Comparison of ENCODE assay signal across 1 cellular context in the genomic region with DNA sequence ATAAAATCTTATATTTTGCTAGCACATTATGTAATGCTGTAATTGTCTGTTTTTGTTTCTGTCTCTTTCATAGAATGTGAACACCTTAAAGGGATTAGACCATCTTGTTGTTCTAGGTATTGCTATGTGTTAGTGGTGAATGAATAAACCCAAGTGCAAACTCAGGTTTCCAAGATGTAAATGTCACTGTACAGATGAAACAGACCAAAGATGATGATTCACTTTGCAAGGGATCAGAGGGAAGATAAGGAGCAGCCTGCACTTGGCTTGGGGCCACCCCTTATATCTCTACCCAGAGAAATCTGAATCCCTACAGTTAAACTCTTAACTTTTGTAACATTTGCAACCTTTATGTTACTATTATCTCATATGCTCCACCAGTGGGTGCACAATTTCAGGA.
TF ChIP-seq lines count a peak whose summit lies in the region.

No MANE protein-coding gene starts in this region.

TF ChIP-seq in K562, 482 proteins besides CTCF, POLR2A, EP300 and RAD21 (continued from another document and continues in another):
- TF ChIP-seq, protein P1, sequence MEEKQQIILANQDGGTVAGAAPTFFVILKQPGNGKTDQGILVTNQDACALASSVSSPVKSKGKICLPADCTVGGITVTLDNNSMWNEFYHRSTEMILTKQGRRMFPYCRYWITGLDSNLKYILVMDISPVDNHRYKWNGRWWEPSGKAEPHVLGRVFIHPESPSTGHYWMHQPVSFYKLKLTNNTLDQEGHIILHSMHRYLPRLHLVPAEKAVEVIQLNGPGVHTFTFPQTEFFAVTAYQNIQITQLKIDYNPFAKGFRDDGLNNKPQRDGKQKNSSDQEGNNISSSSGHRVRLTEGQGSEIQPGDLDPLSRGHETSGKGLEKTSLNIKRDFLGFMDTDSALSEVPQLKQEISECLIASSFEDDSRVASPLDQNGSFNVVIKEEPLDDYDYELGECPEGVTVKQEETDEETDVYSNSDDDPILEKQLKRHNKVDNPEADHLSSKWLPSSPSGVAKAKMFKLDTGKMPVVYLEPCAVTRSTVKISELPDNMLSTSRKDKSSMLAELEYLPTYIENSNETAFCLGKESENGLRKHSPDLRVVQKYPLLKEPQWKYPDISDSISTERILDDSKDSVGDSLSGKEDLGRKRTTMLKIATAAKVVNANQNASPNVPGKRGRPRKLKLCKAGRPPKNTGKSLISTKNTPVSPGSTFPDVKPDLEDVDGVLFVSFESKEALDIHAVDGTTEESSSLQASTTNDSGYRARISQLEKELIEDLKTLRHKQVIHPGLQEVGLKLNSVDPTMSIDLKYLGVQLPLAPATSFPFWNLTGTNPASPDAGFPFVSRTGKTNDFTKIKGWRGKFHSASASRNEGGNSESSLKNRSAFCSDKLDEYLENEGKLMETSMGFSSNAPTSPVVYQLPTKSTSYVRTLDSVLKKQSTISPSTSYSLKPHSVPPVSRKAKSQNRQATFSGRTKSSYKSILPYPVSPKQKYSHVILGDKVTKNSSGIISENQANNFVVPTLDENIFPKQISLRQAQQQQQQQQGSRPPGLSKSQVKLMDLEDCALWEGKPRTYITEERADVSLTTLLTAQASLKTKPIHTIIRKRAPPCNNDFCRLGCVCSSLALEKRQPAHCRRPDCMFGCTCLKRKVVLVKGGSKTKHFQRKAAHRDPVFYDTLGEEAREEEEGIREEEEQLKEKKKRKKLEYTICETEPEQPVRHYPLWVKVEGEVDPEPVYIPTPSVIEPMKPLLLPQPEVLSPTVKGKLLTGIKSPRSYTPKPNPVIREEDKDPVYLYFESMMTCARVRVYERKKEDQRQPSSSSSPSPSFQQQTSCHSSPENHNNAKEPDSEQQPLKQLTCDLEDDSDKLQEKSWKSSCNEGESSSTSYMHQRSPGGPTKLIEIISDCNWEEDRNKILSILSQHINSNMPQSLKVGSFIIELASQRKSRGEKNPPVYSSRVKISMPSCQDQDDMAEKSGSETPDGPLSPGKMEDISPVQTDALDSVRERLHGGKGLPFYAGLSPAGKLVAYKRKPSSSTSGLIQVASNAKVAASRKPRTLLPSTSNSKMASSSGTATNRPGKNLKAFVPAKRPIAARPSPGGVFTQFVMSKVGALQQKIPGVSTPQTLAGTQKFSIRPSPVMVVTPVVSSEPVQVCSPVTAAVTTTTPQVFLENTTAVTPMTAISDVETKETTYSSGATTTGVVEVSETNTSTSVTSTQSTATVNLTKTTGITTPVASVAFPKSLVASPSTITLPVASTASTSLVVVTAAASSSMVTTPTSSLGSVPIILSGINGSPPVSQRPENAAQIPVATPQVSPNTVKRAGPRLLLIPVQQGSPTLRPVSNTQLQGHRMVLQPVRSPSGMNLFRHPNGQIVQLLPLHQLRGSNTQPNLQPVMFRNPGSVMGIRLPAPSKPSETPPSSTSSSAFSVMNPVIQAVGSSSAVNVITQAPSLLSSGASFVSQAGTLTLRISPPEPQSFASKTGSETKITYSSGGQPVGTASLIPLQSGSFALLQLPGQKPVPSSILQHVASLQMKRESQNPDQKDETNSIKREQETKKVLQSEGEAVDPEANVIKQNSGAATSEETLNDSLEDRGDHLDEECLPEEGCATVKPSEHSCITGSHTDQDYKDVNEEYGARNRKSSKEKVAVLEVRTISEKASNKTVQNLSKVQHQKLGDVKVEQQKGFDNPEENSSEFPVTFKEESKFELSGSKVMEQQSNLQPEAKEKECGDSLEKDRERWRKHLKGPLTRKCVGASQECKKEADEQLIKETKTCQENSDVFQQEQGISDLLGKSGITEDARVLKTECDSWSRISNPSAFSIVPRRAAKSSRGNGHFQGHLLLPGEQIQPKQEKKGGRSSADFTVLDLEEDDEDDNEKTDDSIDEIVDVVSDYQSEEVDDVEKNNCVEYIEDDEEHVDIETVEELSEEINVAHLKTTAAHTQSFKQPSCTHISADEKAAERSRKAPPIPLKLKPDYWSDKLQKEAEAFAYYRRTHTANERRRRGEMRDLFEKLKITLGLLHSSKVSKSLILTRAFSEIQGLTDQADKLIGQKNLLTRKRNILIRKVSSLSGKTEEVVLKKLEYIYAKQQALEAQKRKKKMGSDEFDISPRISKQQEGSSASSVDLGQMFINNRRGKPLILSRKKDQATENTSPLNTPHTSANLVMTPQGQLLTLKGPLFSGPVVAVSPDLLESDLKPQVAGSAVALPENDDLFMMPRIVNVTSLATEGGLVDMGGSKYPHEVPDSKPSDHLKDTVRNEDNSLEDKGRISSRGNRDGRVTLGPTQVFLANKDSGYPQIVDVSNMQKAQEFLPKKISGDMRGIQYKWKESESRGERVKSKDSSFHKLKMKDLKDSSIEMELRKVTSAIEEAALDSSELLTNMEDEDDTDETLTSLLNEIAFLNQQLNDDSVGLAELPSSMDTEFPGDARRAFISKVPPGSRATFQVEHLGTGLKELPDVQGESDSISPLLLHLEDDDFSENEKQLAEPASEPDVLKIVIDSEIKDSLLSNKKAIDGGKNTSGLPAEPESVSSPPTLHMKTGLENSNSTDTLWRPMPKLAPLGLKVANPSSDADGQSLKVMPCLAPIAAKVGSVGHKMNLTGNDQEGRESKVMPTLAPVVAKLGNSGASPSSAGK (IDR thresholded peaks at IDR 0.05): no peak; the same call in 1 of the 2 replicates
- TF ChIP-seq ZNF785 (CRISPR knock-in tag; IDR thresholded peaks at IDR 0.05) (no peak), ELF1 (tag; IDR thresholded peaks at IDR 0.05) (no peak), KAT7 (CRISPR knock-in tag; IDR thresholded peaks at IDR 0.05; ENCODE audit: borderline replicate concordance) (no peak), KDM4B (IDR thresholded peaks at IDR 0.05; ENCODE audit: borderline replicate concordance in 2 of 2, low read depth in 1 of 2) (no peak), ZNF431 (CRISPR knock-in tag; IDR thresholded peaks at IDR 0.05) (no peak), ZNF77 (CRISPR knock-in tag; IDR thresholded peaks at IDR 0.05) (no peak), FOXK1 (CRISPR knock-in tag; IDR thresholded peaks at IDR 0.05; ENCODE audit: borderline replicate concordance) (no peak), ZC3H8 (IDR thresholded peaks at IDR 0.05) (no peak), MCM7 (IDR thresholded peaks at IDR 0.05) (no peak), ZNF699 (CRISPR knock-in tag; IDR thresholded peaks at IDR 0.05; ENCODE audit: insufficient replicate concordance) (no peak), RCOR1 (IDR thresholded peaks at IDR 0.05; ENCODE audit: borderline replicate concordance in 1 of 2, low read depth in 2 of 2, low read length in 2 of 2) (peak; percentile 88 to 99), TAF1 (IDR thresholded peaks at IDR 0.05; ENCODE audit: control insufficient read depth, extremely low read depth, insufficient read depth, low read length, severe bottlenecking) (no peak), ZKSCAN8 (CRISPR knock-in tag; IDR thresholded peaks at IDR 0.05) (no peak), TAL1 (IDR thresholded peaks at IDR 0.05) (peak; percentile 80), ZNF3 (CRISPR knock-in tag; IDR thresholded peaks at IDR 0.05) (no peak), EP400 (IDR thresholded peaks at IDR 0.05) (peak; percentile 10; the same call in 1 of the 2 replicates), SRSF1 (IDR thresholded peaks at IDR 0.05; ENCODE audit: low read depth, low read length) (no peak), JUNB (CRISPR knock-in tag; conservative IDR thresholded peaks at IDR 0.05) (no peak), ELF2 (CRISPR knock-in tag; IDR thresholded peaks at IDR 0.05) (no peak), MTA3 (IDR thresholded peaks at IDR 0.05; ENCODE audit: borderline replicate concordance) (0 out of 2 replicates have a peak, but pooled peaks have one; percentile 65), TCFL5 (CRISPR knock-in tag; conservative IDR thresholded peaks at IDR 0.05) (no peak), CBX1 (IDR thresholded peaks at IDR 0.05; ENCODE audit: low read depth) (no peak), ZNF583 (CRISPR knock-in tag; IDR thresholded peaks at IDR 0.05) (no peak), PTBP1 (IDR thresholded peaks at IDR 0.05; ENCODE audit: low read depth, low read length) (no peak), SMARCE1 (IDR thresholded peaks at IDR 0.05) (peak; percentile 90), ZFX (CRISPR knock-in tag; IDR thresholded peaks at IDR 0.05) (no peak), ZSCAN32 (CRISPR knock-in tag; IDR thresholded peaks at IDR 0.05) (no peak), CCNT2 (IDR thresholded peaks at IDR 0.05; ENCODE audit: borderline replicate concordance, extremely low read depth, insufficient read length, low read depth, low read length) (peak; percentile 90), PHF21A (IDR thresholded peaks at IDR 0.05; ENCODE audit: borderline replicate concordance, low read depth) (no peak), ZNF12 (CRISPR knock-in tag; IDR thresholded peaks at IDR 0.05) (no peak), GATAD2B (IDR thresholded peaks at IDR 0.05; ENCODE audit: borderline replicate concordance) (peak; percentile 20; the same call in 1 of the 2 replicates), SLC30A9 (CRISPR knock-in tag; IDR thresholded peaks at IDR 0.05) (no peak), ZNF165 (CRISPR knock-in tag; IDR thresholded peaks at IDR 0.05; ENCODE audit: borderline replicate concordance) (no peak), NCOR1 (IDR thresholded peaks at IDR 0.05) (peak; percentile 81), POLR2AphosphoS5 (IDR thresholded peaks at IDR 0.05; ENCODE audit: control insufficient read depth, insufficient read depth, low read depth, low read length) (no peak), KLF10 (CRISPR knock-in tag; IDR thresholded peaks at IDR 0.05) (no peak)
- TF ChIP-seq, protein P2, sequence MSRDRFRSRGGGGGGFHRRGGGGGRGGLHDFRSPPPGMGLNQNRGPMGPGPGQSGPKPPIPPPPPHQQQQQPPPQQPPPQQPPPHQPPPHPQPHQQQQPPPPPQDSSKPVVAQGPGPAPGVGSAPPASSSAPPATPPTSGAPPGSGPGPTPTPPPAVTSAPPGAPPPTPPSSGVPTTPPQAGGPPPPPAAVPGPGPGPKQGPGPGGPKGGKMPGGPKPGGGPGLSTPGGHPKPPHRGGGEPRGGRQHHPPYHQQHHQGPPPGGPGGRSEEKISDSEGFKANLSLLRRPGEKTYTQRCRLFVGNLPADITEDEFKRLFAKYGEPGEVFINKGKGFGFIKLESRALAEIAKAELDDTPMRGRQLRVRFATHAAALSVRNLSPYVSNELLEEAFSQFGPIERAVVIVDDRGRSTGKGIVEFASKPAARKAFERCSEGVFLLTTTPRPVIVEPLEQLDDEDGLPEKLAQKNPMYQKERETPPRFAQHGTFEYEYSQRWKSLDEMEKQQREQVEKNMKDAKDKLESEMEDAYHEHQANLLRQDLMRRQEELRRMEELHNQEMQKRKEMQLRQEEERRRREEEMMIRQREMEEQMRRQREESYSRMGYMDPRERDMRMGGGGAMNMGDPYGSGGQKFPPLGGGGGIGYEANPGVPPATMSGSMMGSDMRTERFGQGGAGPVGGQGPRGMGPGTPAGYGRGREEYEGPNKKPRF (IDR thresholded peaks at IDR 0.05; ENCODE audit: low read depth, low read length): no peak
- TF ChIP-seq, protein P3, sequence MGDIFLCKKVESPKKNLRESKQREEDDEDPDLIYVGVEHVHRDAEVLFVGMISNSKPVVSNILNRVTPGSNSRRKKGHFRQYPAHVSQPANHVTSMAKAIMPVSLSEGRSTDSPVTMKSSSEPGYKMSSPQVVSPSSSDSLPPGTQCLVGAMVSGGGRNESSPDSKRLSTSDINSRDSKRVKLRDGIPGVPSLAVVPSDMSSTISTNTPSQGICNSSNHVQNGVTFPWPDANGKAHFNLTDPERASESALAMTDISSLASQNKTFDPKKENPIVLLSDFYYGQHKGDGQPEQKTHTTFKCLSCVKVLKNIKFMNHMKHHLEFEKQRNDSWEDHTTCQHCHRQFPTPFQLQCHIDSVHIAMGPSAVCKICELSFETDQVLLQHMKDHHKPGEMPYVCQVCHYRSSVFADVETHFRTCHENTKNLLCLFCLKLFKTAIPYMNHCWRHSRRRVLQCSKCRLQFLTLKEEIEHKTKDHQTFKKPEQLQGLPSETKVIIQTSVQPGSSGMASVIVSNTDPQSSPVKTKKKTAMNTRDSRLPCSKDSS (IDR thresholded peaks at IDR 0.05; ENCODE audit: low read depth, partially characterized antibody): no peak
- TF ChIP-seq, protein P4, sequence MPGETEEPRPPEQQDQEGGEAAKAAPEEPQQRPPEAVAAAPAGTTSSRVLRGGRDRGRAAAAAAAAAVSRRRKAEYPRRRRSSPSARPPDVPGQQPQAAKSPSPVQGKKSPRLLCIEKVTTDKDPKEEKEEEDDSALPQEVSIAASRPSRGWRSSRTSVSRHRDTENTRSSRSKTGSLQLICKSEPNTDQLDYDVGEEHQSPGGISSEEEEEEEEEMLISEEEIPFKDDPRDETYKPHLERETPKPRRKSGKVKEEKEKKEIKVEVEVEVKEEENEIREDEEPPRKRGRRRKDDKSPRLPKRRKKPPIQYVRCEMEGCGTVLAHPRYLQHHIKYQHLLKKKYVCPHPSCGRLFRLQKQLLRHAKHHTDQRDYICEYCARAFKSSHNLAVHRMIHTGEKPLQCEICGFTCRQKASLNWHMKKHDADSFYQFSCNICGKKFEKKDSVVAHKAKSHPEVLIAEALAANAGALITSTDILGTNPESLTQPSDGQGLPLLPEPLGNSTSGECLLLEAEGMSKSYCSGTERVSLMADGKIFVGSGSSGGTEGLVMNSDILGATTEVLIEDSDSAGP (CRISPR knock-in tag; IDR thresholded peaks at IDR 0.05): no peak
- TF ChIP-seq, protein P5, sequence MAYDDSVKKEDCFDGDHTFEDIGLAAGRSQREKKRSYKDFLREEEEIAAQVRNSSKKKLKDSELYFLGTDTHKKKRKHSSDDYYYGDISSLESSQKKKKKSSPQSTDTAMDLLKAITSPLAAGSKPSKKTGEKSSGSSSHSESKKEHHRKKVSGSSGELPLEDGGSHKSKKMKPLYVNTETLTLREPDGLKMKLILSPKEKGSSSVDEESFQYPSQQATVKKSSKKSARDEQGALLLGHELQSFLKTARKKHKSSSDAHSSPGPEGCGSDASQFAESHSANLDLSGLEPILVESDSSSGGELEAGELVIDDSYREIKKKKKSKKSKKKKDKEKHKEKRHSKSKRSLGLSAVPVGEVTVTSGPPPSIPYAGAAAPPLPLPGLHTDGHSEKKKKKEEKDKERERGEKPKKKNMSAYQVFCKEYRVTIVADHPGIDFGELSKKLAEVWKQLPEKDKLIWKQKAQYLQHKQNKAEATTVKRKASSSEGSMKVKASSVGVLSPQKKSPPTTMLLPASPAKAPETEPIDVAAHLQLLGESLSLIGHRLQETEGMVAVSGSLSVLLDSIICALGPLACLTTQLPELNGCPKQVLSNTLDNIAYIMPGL (CRISPR knock-in tag; IDR thresholded peaks at IDR 0.05): no peak
